Comparison of ENCODE assay signal across 1 cellular context in the genomic region with DNA sequence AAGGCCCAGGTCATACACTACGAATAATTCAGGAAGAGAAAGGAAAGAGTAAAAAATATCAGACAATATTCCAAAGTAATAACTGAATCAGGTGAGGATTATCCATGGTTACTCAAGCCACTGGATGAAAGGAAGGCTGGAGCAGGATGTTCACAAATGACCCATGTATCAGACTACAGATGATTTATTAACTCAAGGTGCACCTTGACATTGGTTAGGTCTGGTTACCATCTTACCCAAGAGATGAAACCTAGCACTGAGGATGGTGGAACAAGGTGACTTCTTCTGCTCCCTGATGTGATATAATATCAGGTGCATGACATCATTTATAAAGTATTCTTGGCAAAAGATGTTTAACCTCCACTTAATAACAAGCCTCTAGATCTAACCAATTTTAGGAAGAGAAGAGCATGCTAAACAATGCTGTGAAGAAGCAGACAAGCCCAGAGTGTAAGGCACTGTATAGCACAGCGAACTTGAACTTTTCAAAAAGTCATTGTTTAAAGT.
TF ChIP-seq lines count a peak whose summit lies in the region.

No MANE protein-coding gene starts in this region.

TF ChIP-seq in SK-N-SH treated with all-trans-retinoic acid at 6 μM for 48 hours, 23 proteins besides CTCF, POLR2A, EP300 and RAD21:
- TF ChIP-seq, protein P1, sequence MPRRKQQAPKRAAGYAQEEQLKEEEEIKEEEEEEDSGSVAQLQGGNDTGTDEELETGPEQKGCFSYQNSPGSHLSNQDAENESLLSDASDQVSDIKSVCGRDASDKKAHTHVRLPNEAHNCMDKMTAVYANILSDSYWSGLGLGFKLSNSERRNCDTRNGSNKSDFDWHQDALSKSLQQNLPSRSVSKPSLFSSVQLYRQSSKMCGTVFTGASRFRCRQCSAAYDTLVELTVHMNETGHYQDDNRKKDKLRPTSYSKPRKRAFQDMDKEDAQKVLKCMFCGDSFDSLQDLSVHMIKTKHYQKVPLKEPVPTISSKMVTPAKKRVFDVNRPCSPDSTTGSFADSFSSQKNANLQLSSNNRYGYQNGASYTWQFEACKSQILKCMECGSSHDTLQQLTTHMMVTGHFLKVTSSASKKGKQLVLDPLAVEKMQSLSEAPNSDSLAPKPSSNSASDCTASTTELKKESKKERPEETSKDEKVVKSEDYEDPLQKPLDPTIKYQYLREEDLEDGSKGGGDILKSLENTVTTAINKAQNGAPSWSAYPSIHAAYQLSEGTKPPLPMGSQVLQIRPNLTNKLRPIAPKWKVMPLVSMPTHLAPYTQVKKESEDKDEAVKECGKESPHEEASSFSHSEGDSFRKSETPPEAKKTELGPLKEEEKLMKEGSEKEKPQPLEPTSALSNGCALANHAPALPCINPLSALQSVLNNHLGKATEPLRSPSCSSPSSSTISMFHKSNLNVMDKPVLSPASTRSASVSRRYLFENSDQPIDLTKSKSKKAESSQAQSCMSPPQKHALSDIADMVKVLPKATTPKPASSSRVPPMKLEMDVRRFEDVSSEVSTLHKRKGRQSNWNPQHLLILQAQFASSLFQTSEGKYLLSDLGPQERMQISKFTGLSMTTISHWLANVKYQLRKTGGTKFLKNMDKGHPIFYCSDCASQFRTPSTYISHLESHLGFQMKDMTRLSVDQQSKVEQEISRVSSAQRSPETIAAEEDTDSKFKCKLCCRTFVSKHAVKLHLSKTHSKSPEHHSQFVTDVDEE (CRISPR knock-in tag; IDR thresholded peaks at IDR 0.05): no peak
- TF ChIP-seq ESRRG (CRISPR knock-in tag; IDR thresholded peaks at IDR 0.05): no peak
- TF ChIP-seq, protein P2, sequence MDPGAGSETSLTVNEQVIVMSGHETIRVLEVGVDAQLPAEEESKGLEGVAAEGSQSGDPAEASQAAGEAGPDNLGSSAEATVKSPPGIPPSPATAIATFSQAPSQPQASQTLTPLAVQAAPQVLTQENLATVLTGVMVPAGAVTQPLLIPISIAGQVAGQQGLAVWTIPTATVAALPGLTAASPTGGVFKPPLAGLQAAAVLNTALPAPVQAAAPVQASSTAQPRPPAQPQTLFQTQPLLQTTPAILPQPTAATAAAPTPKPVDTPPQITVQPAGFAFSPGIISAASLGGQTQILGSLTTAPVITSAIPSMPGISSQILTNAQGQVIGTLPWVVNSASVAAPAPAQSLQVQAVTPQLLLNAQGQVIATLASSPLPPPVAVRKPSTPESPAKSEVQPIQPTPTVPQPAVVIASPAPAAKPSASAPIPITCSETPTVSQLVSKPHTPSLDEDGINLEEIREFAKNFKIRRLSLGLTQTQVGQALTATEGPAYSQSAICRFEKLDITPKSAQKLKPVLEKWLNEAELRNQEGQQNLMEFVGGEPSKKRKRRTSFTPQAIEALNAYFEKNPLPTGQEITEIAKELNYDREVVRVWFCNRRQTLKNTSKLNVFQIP (CRISPR knock-in tag; IDR thresholded peaks at IDR 0.05; ENCODE audit: borderline replicate concordance, low read depth): no peak
- no peak for TF ChIP-seq BACH2 (CRISPR knock-in tag; IDR thresholded peaks at IDR 0.05; ENCODE audit: borderline replicate concordance)
- TF ChIP-seq, protein P3, sequence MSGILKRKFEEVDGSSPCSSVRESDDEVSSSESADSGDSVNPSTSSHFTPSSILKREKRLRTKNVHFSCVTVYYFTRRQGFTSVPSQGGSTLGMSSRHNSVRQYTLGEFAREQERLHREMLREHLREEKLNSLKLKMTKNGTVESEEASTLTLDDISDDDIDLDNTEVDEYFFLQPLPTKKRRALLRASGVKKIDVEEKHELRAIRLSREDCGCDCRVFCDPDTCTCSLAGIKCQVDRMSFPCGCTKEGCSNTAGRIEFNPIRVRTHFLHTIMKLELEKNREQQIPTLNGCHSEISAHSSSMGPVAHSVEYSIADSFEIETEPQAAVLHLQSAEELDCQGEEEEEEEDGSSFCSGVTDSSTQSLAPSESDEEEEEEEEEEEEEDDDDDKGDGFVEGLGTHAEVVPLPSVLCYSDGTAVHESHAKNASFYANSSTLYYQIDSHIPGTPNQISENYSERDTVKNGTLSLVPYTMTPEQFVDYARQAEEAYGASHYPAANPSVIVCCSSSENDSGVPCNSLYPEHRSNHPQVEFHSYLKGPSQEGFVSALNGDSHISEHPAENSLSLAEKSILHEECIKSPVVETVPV (CRISPR knock-in tag; IDR thresholded peaks at IDR 0.05): no peak
- TF ChIP-seq ZNF70 (CRISPR knock-in tag; IDR thresholded peaks at IDR 0.05): no peak
- TF ChIP-seq ZFP30 (CRISPR knock-in tag; IDR thresholded peaks at IDR 0.05): no peak
- no peak for TF ChIP-seq SNAI2 (CRISPR knock-in tag; IDR thresholded peaks at IDR 0.05)
- TF ChIP-seq, protein P4, sequence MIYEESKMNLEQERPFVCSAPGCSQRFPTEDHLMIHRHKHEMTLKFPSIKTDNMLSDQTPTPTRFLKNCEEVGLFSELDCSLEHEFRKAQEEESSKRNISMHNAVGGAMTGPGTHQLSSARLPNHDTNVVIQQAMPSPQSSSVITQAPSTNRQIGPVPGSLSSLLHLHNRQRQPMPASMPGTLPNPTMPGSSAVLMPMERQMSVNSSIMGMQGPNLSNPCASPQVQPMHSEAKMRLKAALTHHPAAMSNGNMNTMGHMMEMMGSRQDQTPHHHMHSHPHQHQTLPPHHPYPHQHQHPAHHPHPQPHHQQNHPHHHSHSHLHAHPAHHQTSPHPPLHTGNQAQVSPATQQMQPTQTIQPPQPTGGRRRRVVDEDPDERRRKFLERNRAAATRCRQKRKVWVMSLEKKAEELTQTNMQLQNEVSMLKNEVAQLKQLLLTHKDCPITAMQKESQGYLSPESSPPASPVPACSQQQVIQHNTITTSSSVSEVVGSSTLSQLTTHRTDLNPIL (CRISPR knock-in tag; IDR thresholded peaks at IDR 0.05; ENCODE audit: low read depth): no peak
- TF ChIP-seq CSDC2 (CRISPR knock-in tag; IDR thresholded peaks at IDR 0.05): no peak
- TF ChIP-seq, protein P5, sequence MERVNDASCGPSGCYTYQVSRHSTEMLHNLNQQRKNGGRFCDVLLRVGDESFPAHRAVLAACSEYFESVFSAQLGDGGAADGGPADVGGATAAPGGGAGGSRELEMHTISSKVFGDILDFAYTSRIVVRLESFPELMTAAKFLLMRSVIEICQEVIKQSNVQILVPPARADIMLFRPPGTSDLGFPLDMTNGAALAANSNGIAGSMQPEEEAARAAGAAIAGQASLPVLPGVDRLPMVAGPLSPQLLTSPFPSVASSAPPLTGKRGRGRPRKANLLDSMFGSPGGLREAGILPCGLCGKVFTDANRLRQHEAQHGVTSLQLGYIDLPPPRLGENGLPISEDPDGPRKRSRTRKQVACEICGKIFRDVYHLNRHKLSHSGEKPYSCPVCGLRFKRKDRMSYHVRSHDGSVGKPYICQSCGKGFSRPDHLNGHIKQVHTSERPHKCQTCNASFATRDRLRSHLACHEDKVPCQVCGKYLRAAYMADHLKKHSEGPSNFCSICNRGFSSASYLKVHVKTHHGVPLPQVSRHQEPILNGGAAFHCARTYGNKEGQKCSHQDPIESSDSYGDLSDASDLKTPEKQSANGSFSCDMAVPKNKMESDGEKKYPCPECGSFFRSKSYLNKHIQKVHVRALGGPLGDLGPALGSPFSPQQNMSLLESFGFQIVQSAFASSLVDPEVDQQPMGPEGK (CRISPR knock-in tag; IDR thresholded peaks at IDR 0.05; ENCODE audit: borderline replicate concordance): no peak
